Comparison of ENCODE assay signal across 18 cellular contexts in the genomic region with DNA sequence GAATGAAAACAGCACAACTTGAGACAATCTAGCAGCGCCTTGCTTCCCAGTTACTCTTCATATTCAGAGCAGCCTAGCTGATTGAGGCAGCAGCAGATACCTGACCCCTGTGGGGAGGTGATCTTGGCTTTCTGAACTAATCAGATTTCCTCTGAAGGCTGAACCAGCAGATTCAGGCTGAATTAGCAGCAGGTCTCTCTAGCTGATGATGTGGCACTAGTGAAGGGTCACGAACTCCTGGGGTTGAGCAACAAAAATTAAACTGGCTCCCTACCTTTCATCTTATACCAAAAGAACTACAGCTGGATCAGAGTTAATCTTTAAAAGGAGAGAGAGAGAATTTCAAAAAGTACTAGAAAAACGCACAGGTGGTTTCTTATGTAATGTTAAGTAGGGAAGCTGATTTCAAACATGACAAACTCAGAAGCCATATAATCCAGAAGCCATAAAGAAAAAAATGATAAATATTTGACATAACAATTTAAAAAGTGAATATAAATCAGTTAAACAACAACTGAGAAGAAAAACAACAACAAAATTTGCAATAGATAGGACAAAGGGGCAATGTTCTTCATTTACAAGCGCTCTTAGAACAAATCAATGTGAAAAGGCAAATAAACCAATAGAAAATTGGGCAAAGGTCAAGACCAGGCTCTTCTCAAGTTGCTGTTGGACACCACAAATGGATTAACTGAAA. TPM values are rescaled to one million over a fixed set of nuclear protein-coding genes. Genes with fewer than 3 reads are reported as not detected.
DNase-seq lines count a peak whose midpoint lies in the region; ATAC-seq lines count a peak whose summit lies in the region.
"Had no signal": no experiment of that assay in that cellular context is flagged by ENCODE, and none has a peak within 500 bp of the region (broad histone marks: within the 10 kb centered on the region; RNA-seq: fewer than 3 reads in every experiment).

No MANE protein-coding gene starts in this region.

- H3K27me3 Mint-ChIP-seq in stimulated activated naive B cell treated with anti-CD40 and anti-IgM and Interleukin-4, amounts not matched to agents 10 μg/mL and 1 μg/mL and 100 μg/mL, for 72 hours: no peaks in the 10 kb centered on the region
- H3K27me3 Mint-ChIP-seq: naive thymus-derived CD8-positive, alpha-beta T cell; T-cell had no signal

- H3K4me1 Mint-ChIP-seq in stimulated activated naive B cell treated with anti-CD40 and anti-IgM and Interleukin-4, amounts not matched to agents 10 μg/mL and 1 μg/mL and 100 μg/mL, for 72 hours: peaks cover 37 to 71% of the 10 kb centered on the region in 2 donors

- peaks cover 24 to 49% of the 10 kb centered on the region in 2 donors for H3K36me3 Mint-ChIP-seq in stimulated activated naive B cell treated with anti-CD40 and anti-IgM and Interleukin-4, amounts not matched to agents 10 μg/mL and 1 μg/mL and 100 μg/mL, for 72 hours

- intact Hi-C loops in left cardiac atrium (cut with DNase I): no loop called here

- no peak for ATAC-seq in stimulated activated naive B cell treated with anti-CD40 and anti-IgM and Interleukin-4, amounts not matched to agents 10 μg/mL and 1 μg/mL and 100 μg/mL, for 72 hours (replicated peaks)
- ATAC-seq in stimulated activated naive CD8-positive, alpha-beta T cell treated with anti-CD3 and anti-CD28 coated beads, Interleukin-15, Interleukin-2, amounts not matched to agents 100 U/mL and 50 U/mL, for 24 hours: no peak
- ATAC-seq in left cardiac atrium: no peak
- ATAC-seq: naive thymus-derived CD8-positive, alpha-beta T cell; Right ventricle myocardium inferior; T-cell had no signal

- H3K27ac Mint-ChIP-seq in stimulated activated naive B cell treated with anti-CD40 and anti-IgM and Interleukin-4, amounts not matched to agents 10 μg/mL and 1 μg/mL and 100 μg/mL, for 72 hours: peak overlapping the region; percentile 32
- H3K27ac Mint-ChIP-seq: activated T-helper 2 cell treated with anti-CD3 and anti-CD28 coated beads, Interferon-gamma antibody, Interleukin-2, Interleukin-4, amounts not matched to agents 10 μg/mL and 5 μg/mL and 100 μg/mL, durations not matched to agents 14 hours and 24 hours and 36 hours; T-cell had no signal

- no peak overlapping the region for H3K4me3 Mint-ChIP-seq in stimulated activated naive B cell treated with anti-CD40 and anti-IgM and Interleukin-4, amounts not matched to agents 10 μg/mL and 1 μg/mL and 100 μg/mL, for 72 hours
- H3K4me3 Mint-ChIP-seq: naive thymus-derived CD8-positive, alpha-beta T cell; T-cell had no signal

- H3K9me3 Mint-ChIP-seq in stimulated activated naive B cell treated with anti-CD40 and anti-IgM and Interleukin-4, amounts not matched to agents 10 μg/mL and 1 μg/mL and 100 μg/mL, for 72 hours: no peaks in the 10 kb centered on the region
- H3K9me3 Mint-ChIP-seq: activated T-helper 2 cell treated with anti-CD3 and anti-CD28 coated beads, Interferon-gamma antibody, Interleukin-2, Interleukin-4, amounts not matched to agents 10 μg/mL and 5 μg/mL and 100 μg/mL, durations not matched to agents 14 hours and 24 hours and 36 hours; naive thymus-derived CD8-positive, alpha-beta T cell; T-cell had no signal

- DNase-seq in M059J (ENCODE audit: low read depth): peak; percentile 12
- peak; percentile 26 for DNase-seq in amniotic epithelial cell (ENCODE audit: low read depth)
- DNase-seq in islet precursor cell: peak; percentile 29
- DNase-seq in stimulated activated naive B cell treated with anti-CD40 and anti-IgM and Interleukin-4, amounts not matched to agents 10 μg/mL and 1 μg/mL and 100 μg/mL, for 72 hours: no peak
- DNase-seq in stimulated activated naive CD8-positive, alpha-beta T cell treated with anti-CD3 and anti-CD28 coated beads, Interleukin-15, Interleukin-2, amounts not matched to agents 100 U/mL and 50 U/mL, for 24 hours: no peak
- no peak for DNase-seq in left cardiac atrium
- DNase-seq in middle frontal gyrus (ENCODE audit: extremely low spot score, low spot score): no peak
- DNase-seq: amniotic stem cell; central memory CD4-positive, alpha-beta T cell; effector memory CD4-positive, alpha-beta T cell; GDM1; naive thymus-derived CD8-positive, alpha-beta T cell; NCI-H1436 treated with DMSO at 0.1 percent for 48 hours; NCI-H2227 treated with DMSO at 0.1 percent for 48 hours; spleen; T-cell had no signal

RNA-seq across cellular contexts. Expression of gene SLC25A13, which starts 13.5 kb away (rescaled TPM):
- total RNA-seq in M059J (2014; rRNA removed; shearing (Covaris generic)): 22.8 and 29.7 TPM in 2 replicates
- total RNA-seq in left cardiac atrium: 10 to 100 TPM; 14.6 to 20.4 TPM

Comparison
In these comparisons a context has a peak if more than half of its experiments do, and no peak if none do; other contexts are left out.
1. DNase-seq: peak in M059J (single experiment), amniotic epithelial cell (single experiment) and islet precursor cell (single experiment); none in stimulated activated naive B cell treated with anti-CD40 and anti-IgM and Interleukin-4, amounts not matched to agents 10 μg/mL and 1 μg/mL and 100 μg/mL, for 72 hours (single experiment), stimulated activated naive CD8-positive, alpha-beta T cell treated with anti-CD3 and anti-CD28 coated beads, Interleukin-15, Interleukin-2, amounts not matched to agents 100 U/mL and 50 U/mL, for 24 hours (single experiment), left cardiac atrium (single experiment) and middle frontal gyrus (single experiment).